In genomic region chr7:121924273-121925184, GRCh38 we compare ENCODE assay signal across 1 cellular context.
A peak's percentile ranks its signal among the peaks of the same experiment; 100 is the strongest.
TF ChIP-seq lines count a peak whose summit lies in the region.

No MANE protein-coding gene starts in this region.

TF ChIP-seq in GM23338, 12 proteins besides CTCF, POLR2A, EP300 and RAD21 (continued from another document):
- TF ChIP-seq ZNF462 (CRISPR knock-in tag; IDR thresholded peaks at IDR 0.05) (no peak), STAT1 (IDR thresholded peaks at IDR 0.05; ENCODE audit: unreplicated experiment) (no peak), NANOG (IDR thresholded peaks at IDR 0.05; ENCODE audit: borderline replicate concordance) (peak; percentile 85), EZH2phosphoT487 (IDR thresholded peaks at IDR 0.05; ENCODE audit: unreplicated experiment) (no peak), POLR2AphosphoS5 (IDR thresholded peaks at IDR 0.05; ENCODE audit: low read depth) (no peak)
